In genomic region chr13:46801831-46802230, GRCh38 we compare ENCODE assay signal across 19 cellular contexts.
"Had no signal": no experiment of that assay in that cellular context is flagged by ENCODE, and none has a peak within 500 bp of the region (broad histone marks: within the 10 kb centered on the region; RNA-seq: fewer than 3 reads in every experiment).

No MANE protein-coding gene starts in this region.

- H3K4me3 ChIP-seq: adrenal gland, ascending aorta, coronary artery, heart right ventricle, lung, spleen, upper lobe of left lung had no signal

- ATAC-seq: activated CD4-positive, CD25-positive, alpha-beta regulatory T cell treated with anti-CD3 and anti-CD28 coated beads, Interleukin-2, amount 50 U/mL, for 24 hours; activated naive CD4-positive, alpha-beta T cell treated with anti-CD3 and anti-CD28 coated beads, Interleukin-2, amount 50 U/mL, for 72 hours; heart right ventricle; naive thymus-derived CD4-positive, alpha-beta T cell; sciatic nerve; stimulated activated naive CD8-positive, alpha-beta T cell treated with anti-CD3 and anti-CD28 coated beads, Interleukin-15, Interleukin-2, amounts not matched to agents 100 U/mL and 50 U/mL, for 24 hours had no signal

- H3K27me3 ChIP-seq: adrenal gland, ascending aorta, heart right ventricle, spleen, upper lobe of left lung had no signal

- DNase-seq: activated CD4-positive, alpha-beta memory T cell treated with anti-CD3 and anti-CD28 coated beads, Interleukin-2, amount 10 ng/mL, durations not matched to agents 7 days and 5 days; activated CD4-positive, alpha-beta T cell treated with anti-CD3 and anti-CD28 coated beads, Interleukin-2, amount 10 ng/mL, durations not matched to agents 24 days and 14 days; activated gamma-delta T cell treated with Interleukin-2 at 50 U/mL for 16 hours; adrenal gland; heart right ventricle; naive thymus-derived CD4-positive, alpha-beta T cell; occipital lobe; spleen; stimulated activated CD4-positive, alpha-beta T cell treated with anti-CD3 and anti-CD28 coated beads, Interleukin-4, amount 100 ng/mL, for 24 hours; stimulated activated naive CD8-positive, alpha-beta T cell treated with anti-CD3 and anti-CD28 coated beads, Interleukin-15, Interleukin-2, amounts not matched to agents 100 U/mL and 50 U/mL, for 24 hours; upper lobe of left lung had no signal

- H3K9me3 ChIP-seq: adrenal gland, ascending aorta, heart right ventricle, spleen, upper lobe of left lung had no signal

- H3K27ac ChIP-seq: adrenal gland, ascending aorta, coronary artery, heart right ventricle, spleen, upper lobe of left lung, VCaP had no signal

- H3K36me3 ChIP-seq: adrenal gland, ascending aorta, heart right ventricle, spleen, upper lobe of left lung had no signal

- FAIRE-seq: keratinocyte had no signal

- H3K4me1 ChIP-seq: adrenal gland had no signal
